In genomic region chr6:168721571-168721970, GRCh38 we compare ENCODE assay signal across 3 cellular contexts.
"Had no signal": no experiment of that assay in that cellular context is flagged by ENCODE, and none has a peak within 500 bp of the region (broad histone marks: within the 10 kb centered on the region; RNA-seq: fewer than 3 reads in every experiment).

No MANE protein-coding gene starts in this region.

- ATAC-seq: GM12878 had no signal

- DNase-seq: GDM1, GF-D8 had no signal

- H3K4me3 ChIP-seq: GM12878 had no signal
